In genomic region chr1:171800342-171800741, GRCh38 we compare ENCODE assay signal across 2 cellular contexts.
A peak's percentile ranks its signal among the peaks of the same experiment; 100 is the strongest.
TF ChIP-seq lines count a peak whose summit lies in the region.

No MANE protein-coding gene starts in this region.

TF ChIP-seq in A549, 52 proteins besides CTCF, POLR2A, EP300 and RAD21 (continued from another document):
- TF ChIP-seq HOXB13 (CRISPR knock-in tag; IDR thresholded peaks at IDR 0.05; ENCODE audit: low read depth) (no peak), JUNB (IDR thresholded peaks at IDR 0.05) (no peak), FOXS1 (CRISPR knock-in tag; IDR thresholded peaks at IDR 0.05) (no peak), CBX8 (IDR thresholded peaks at IDR 0.05) (no peak), MYC (IDR thresholded peaks at IDR 0.05; ENCODE audit: borderline replicate concordance, low read length) (no peak), HOXB5 (CRISPR knock-in tag; IDR thresholded peaks at IDR 0.05) (no peak), ATOH8 (CRISPR knock-in tag; IDR thresholded peaks at IDR 0.05; ENCODE audit: low read depth) (no peak), HMGXB4 (CRISPR knock-in tag; IDR thresholded peaks at IDR 0.05; ENCODE audit: borderline replicate concordance) (no peak), E2F6 (IDR thresholded peaks at IDR 0.05; ENCODE audit: borderline replicate concordance, low read depth) (no peak)
TF ChIP-seq in A549: peak in this region for 0.

TF ChIP-seq in GM23338, 12 proteins besides CTCF, POLR2A, EP300 and RAD21 (continued from another document):
- TF ChIP-seq ZNF462 (CRISPR knock-in tag; IDR thresholded peaks at IDR 0.05), result 0 out of 2 replicates have a peak, but pooled peaks have one; percentile 32
